ENCODE assay signal across 1 cellular context in the genomic region with DNA sequence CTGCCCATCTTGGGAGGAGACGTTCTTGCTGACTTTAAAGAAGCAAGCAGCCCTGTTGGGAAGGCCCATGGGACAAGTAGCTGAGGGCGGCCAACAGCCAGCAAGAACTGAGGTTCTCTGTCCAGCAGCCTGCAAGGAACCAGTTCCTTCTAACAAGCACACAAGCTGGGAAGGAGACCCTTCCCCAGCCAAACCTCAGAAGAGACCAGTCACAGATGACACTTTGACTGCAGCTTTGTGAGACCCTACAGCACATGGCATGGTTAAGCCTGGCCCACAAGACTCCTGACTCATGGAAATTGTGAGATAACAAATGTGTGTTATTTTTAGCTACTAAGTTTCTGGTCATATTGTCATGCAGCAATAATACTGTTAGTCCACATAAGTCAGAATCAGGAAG.
A peak's percentile ranks its signal among the peaks of the same experiment; 100 is the strongest.
TF ChIP-seq lines count a peak whose summit lies in the region.

No MANE protein-coding gene starts in this region.

TF ChIP-seq in K562, 482 proteins besides CTCF, POLR2A, EP300 and RAD21 (continued from another document and continues in another):
- TF ChIP-seq MEF2A (IDR thresholded peaks at IDR 0.05; ENCODE audit: control insufficient read depth, low read depth, low read length) (peak; percentile 86), PPARD (CRISPR knock-in tag; IDR thresholded peaks at IDR 0.05) (no peak), EP400 (IDR thresholded peaks at IDR 0.05) (peak; percentile 50), SETDB1 (IDR thresholded peaks at IDR 0.05; ENCODE audit: low read length) (no peak), NUFIP1 (IDR thresholded peaks at IDR 0.05; ENCODE audit: partially characterized antibody) (peak; percentile 59), L3MBTL2 (IDR thresholded peaks at IDR 0.05) (peak; percentile 85), FUS (optimal IDR thresholded peaks at IDR 0.05; ENCODE audit: low read depth, low read length) (no peak), CBFA2T3 (IDR thresholded peaks at IDR 0.05) (peak; percentile 12; the same call in 1 of the 2 replicates), ZNF12 (CRISPR knock-in tag; IDR thresholded peaks at IDR 0.05) (no peak), ZBTB17 (CRISPR knock-in tag; IDR thresholded peaks at IDR 0.05) (peak; percentile 71; the same call in 1 of the 2 replicates), MECOM (CRISPR knock-in tag; IDR thresholded peaks at IDR 0.05) (0 out of 2 replicates have a peak, but pooled peaks have one; percentile 42), JUND (IDR thresholded peaks at IDR 0.05; ENCODE audit: borderline replicate concordance, low read depth, low read length) (peak; percentile 75; the same call in 1 of the 2 replicates), JUND (tag; IDR thresholded peaks at IDR 0.05; ENCODE audit: borderline replicate concordance, low read depth, low read length) (peak; percentile 85; the same call in 2 of the 3 replicates), ZNF695 (CRISPR knock-in tag; IDR thresholded peaks at IDR 0.05) (no peak), RUNX1 (IDR thresholded peaks at IDR 0.05; ENCODE audit: low read depth) (no peak), SRF (CRISPR knock-in tag; IDR thresholded peaks at IDR 0.05) (no peak), HLTF (IDR thresholded peaks at IDR 0.05) (no peak), RBM22 (IDR thresholded peaks at IDR 0.05; ENCODE audit: low read depth, low read length, poor library complexity, severe bottlenecking) (no peak), ZC3H11A (IDR thresholded peaks at IDR 0.05; ENCODE audit: low read depth, low read length) (no peak), PHB2 (IDR thresholded peaks at IDR 0.05; ENCODE audit: low read depth) (no peak), SIN3A (IDR thresholded peaks at IDR 0.05; ENCODE audit: borderline replicate concordance in 2 of 2, control insufficient read depth in 1 of 2, low read depth in 2 of 2, low read length in 2 of 2) (no peak), NFE2 (IDR thresholded peaks at IDR 0.05; ENCODE audit: low read depth) (peak; percentile 56; the same call in 1 of the 2 replicates), GATAD2A (IDR thresholded peaks at IDR 0.05) (no peak), ERF (CRISPR knock-in tag; IDR thresholded peaks at IDR 0.05) (0 out of 2 replicates have a peak, but pooled peaks have one; percentile 14), GATA2 (CRISPR knock-in tag; IDR thresholded peaks at IDR 0.05) (no peak), ZNF696 (CRISPR knock-in tag; conservative IDR thresholded peaks at IDR 0.05) (no peak), ATF7 (IDR thresholded peaks at IDR 0.05) (peak; percentile 45; the same call in 1 of the 2 replicates), TEAD1 (CRISPR knock-in tag; IDR thresholded peaks at IDR 0.05) (peak in 1 of 2 experiments; percentile 42; a peak in 1 of 4 replicates), DMBX1 (CRISPR knock-in tag; IDR thresholded peaks at IDR 0.05; ENCODE audit: borderline replicate concordance) (peak; percentile 64), KLF16 (IDR thresholded peaks at IDR 0.05) (no peak), ARID1B (IDR thresholded peaks at IDR 0.05) (0 out of 2 replicates have a peak, but pooled peaks have one; percentile 44), TAF9B (IDR thresholded peaks at IDR 0.05; ENCODE audit: partially characterized antibody) (peak; percentile 47), FOXJ3 (CRISPR knock-in tag; IDR thresholded peaks at IDR 0.05) (no peak), PTBP1 (IDR thresholded peaks at IDR 0.05; ENCODE audit: low read depth, low read length) (no peak), MAZ (CRISPR knock-in tag; conservative IDR thresholded peaks at IDR 0.05 in 1 of 2, IDR thresholded peaks at IDR 0.05 in 1 of 2) (peak in 1 of 2 experiments; percentile 57; a peak in 1 of 4 replicates), TCF3 (CRISPR knock-in tag; IDR thresholded peaks at IDR 0.05) (peak; percentile 38; the same call in 1 of the 2 replicates), RBM15 (IDR thresholded peaks at IDR 0.05; ENCODE audit: insufficient read depth, low read length) (no peak), NR4A1 (CRISPR knock-in tag; IDR thresholded peaks at IDR 0.05) (no peak), NR4A1 (tag; IDR thresholded peaks at IDR 0.05) (no peak), NR2C2 (CRISPR knock-in tag; IDR thresholded peaks at IDR 0.05) (no peak), NR2C2 (tag; IDR thresholded peaks at IDR 0.05) (0 out of 2 replicates have a peak, but pooled peaks have one; percentile 15), TAF1 (IDR thresholded peaks at IDR 0.05; ENCODE audit: control insufficient read depth, extremely low read depth, insufficient read depth, low read length, severe bottlenecking) (no peak), MTA2 (IDR thresholded peaks at IDR 0.05; ENCODE audit: low read depth) (no peak)
- TF ChIP-seq, protein P1, sequence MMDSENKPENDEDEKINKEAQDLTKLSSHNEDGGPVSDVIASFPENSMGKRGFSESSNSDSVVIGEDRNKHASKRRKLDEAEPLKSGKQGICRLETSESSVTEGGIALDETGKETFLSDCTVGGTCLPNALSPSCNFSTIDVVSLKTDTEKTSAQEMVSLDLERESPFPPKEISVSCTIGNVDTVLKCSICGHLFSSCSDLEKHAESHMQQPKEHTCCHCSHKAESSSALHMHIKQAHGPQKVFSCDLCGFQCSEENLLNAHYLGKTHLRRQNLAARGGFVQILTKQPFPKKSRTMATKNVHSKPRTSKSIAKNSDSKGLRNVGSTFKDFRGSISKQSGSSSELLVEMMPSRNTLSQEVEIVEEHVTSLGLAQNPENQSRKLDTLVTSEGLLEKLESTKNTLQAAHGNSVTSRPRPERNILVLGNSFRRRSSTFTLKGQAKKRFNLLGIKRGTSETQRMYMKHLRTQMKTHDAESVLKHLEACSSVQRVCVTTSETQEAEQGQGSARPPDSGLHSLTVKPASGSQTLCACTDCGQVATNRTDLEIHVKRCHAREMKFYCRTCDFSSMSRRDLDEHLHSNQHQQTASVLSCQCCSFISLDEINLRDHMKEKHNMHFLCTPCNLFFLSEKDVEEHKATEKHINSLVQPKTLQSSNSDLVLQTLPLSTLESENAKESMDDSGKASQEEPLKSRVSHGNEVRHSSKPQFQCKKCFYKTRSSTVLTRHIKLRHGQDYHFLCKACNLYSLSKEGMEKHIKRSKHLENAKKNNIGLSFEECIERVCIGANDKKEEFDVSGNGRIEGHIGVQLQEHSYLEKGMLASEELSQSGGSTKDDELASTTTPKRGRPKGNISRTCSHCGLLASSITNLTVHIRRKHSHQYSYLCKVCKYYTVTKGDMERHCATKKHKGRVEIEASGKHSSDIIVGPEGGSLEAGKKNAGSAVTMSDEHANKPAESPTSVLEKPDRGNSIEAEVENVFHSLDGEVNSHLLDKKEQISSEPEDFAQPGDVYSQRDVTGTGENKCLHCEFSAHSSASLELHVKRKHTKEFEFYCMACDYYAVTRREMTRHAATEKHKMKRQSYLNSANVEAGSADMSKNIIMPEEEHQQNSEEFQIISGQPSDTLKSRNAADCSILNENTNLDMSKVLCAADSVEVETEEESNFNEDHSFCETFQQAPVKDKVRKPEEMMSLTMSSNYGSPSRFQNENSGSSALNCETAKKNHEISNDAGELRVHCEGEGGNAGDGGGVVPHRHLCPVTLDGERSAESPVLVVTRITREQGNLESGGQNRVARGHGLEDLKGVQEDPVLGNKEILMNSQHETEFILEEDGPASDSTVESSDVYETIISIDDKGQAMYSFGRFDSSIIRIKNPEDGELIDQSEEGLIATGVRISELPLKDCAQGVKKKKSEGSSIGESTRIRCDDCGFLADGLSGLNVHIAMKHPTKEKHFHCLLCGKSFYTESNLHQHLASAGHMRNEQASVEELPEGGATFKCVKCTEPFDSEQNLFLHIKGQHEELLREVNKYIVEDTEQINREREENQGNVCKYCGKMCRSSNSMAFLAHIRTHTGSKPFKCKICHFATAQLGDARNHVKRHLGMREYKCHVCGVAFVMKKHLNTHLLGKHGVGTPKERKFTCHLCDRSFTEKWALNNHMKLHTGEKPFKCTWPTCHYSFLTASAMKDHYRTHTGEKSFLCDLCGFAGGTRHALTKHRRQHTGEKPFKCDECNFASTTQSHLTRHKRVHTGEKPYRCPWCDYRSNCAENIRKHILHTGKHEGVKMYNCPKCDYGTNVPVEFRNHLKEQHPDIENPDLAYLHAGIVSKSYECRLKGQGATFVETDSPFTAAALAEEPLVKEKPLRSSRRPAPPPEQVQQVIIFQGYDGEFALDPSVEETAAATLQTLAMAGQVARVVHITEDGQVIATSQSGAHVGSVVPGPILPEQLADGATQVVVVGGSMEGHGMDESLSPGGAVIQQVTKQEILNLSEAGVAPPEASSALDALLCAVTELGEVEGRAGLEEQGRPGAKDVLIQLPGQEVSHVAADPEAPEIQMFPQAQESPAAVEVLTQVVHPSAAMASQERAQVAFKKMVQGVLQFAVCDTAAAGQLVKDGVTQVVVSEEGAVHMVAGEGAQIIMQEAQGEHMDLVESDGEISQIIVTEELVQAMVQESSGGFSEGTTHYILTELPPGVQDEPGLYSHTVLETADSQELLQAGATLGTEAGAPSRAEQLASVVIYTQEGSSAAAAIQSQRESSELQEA (IDR thresholded peaks at IDR 0.05; ENCODE audit: low read depth): no peak
- TF ChIP-seq, protein P2, sequence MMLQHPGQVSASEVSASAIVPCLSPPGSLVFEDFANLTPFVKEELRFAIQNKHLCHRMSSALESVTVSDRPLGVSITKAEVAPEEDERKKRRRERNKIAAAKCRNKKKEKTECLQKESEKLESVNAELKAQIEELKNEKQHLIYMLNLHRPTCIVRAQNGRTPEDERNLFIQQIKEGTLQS (IDR thresholded peaks at IDR 0.05): peak; percentile 59; the same call in 1 of the 2 replicates
- TF ChIP-seq, protein P2 (CRISPR knock-in tag; conservative IDR thresholded peaks at IDR 0.05): no peak
- TF ChIP-seq, protein P3, sequence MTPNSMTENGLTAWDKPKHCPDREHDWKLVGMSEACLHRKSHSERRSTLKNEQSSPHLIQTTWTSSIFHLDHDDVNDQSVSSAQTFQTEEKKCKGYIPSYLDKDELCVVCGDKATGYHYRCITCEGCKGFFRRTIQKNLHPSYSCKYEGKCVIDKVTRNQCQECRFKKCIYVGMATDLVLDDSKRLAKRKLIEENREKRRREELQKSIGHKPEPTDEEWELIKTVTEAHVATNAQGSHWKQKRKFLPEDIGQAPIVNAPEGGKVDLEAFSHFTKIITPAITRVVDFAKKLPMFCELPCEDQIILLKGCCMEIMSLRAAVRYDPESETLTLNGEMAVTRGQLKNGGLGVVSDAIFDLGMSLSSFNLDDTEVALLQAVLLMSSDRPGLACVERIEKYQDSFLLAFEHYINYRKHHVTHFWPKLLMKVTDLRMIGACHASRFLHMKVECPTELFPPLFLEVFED (CRISPR knock-in tag; conservative IDR thresholded peaks at IDR 0.05): no peak
- TF ChIP-seq, protein P4, sequence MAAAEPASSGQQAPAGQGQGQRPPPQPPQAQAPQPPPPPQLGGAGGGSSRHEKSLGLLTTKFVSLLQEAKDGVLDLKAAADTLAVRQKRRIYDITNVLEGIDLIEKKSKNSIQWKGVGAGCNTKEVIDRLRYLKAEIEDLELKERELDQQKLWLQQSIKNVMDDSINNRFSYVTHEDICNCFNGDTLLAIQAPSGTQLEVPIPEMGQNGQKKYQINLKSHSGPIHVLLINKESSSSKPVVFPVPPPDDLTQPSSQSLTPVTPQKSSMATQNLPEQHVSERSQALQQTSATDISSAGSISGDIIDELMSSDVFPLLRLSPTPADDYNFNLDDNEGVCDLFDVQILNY (CRISPR knock-in tag; IDR thresholded peaks at IDR 0.05): no peak
- TF ChIP-seq, protein P5, sequence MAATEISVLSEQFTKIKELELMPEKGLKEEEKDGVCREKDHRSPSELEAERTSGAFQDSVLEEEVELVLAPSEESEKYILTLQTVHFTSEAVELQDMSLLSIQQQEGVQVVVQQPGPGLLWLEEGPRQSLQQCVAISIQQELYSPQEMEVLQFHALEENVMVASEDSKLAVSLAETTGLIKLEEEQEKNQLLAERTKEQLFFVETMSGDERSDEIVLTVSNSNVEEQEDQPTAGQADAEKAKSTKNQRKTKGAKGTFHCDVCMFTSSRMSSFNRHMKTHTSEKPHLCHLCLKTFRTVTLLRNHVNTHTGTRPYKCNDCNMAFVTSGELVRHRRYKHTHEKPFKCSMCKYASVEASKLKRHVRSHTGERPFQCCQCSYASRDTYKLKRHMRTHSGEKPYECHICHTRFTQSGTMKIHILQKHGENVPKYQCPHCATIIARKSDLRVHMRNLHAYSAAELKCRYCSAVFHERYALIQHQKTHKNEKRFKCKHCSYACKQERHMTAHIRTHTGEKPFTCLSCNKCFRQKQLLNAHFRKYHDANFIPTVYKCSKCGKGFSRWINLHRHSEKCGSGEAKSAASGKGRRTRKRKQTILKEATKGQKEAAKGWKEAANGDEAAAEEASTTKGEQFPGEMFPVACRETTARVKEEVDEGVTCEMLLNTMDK (IDR thresholded peaks at IDR 0.05; ENCODE audit: borderline replicate concordance, insufficient read depth, low read depth, low read length, poor library complexity, severe bottlenecking): no peak
- TF ChIP-seq, protein P6, sequence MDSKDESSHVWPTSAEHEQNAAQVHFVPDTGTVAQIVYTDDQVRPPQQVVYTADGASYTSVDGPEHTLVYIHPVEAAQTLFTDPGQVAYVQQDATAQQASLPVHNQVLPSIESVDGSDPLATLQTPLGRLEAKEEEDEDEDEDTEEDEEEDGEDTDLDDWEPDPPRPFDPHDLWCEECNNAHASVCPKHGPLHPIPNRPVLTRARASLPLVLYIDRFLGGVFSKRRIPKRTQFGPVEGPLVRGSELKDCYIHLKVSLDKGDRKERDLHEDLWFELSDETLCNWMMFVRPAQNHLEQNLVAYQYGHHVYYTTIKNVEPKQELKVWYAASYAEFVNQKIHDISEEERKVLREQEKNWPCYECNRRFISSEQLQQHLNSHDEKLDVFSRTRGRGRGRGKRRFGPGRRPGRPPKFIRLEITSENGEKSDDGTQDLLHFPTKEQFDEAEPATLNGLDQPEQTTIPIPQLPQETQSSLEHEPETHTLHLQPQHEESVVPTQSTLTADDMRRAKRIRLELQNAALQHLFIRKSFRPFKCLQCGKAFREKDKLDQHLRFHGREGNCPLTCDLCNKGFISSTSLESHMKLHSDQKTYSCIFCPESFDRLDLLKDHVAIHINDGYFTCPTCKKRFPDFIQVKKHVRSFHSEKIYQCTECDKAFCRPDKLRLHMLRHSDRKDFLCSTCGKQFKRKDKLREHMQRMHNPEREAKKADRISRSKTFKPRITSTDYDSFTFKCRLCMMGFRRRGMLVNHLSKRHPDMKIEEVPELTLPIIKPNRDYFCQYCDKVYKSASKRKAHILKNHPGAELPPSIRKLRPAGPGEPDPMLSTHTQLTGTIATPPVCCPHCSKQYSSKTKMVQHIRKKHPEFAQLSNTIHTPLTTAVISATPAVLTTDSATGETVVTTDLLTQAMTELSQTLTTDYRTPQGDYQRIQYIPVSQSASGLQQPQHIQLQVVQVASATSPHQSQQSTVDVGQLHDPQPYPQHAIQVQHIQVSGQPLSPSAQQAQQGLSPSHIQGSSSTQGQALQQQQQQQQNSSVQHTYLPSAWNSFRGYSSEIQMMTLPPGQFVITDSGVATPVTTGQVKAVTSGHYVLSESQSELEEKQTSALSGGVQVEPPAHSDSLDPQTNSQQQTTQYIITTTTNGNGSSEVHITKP (IDR thresholded peaks at IDR 0.05; ENCODE audit: partially characterized antibody): peak; percentile 55
- TF ChIP-seq, protein P7, sequence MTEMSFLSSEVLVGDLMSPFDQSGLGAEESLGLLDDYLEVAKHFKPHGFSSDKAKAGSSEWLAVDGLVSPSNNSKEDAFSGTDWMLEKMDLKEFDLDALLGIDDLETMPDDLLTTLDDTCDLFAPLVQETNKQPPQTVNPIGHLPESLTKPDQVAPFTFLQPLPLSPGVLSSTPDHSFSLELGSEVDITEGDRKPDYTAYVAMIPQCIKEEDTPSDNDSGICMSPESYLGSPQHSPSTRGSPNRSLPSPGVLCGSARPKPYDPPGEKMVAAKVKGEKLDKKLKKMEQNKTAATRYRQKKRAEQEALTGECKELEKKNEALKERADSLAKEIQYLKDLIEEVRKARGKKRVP (CRISPR knock-in tag; IDR thresholded peaks at IDR 0.05): peak; percentile 33; the same call in 1 of the 2 replicates
